21 cellular contexts compared by ENCODE assay signal in the genomic region with DNA sequence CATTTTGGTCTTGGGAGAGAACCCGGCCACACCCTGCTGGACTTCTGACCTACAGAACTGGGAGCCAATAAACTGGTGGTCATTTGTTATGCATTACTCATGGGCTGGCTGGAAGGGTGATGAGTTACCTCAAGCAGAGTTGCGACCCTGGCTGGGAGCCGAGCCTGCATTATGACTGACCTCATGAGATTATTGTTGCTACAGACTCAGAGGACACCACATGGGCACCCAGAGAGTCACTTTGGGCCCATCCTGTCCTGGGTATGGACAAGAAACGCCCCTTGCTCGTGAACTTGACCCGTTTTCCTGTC.
A peak's percentile ranks its signal among the peaks of the same experiment; 100 is the strongest.
DNase-seq lines count a peak whose midpoint lies in the region; ATAC-seq and TF ChIP-seq lines count a peak whose summit lies in the region.
"Had no signal": no experiment of that assay in that cellular context is flagged by ENCODE, and none has a peak within 500 bp of the region (broad histone marks: within the 10 kb centered on the region; RNA-seq: fewer than 3 reads in every experiment).

No MANE protein-coding gene starts in this region.

- intact Hi-C loops in activated CD4-positive, alpha-beta memory T cell treated with anti-CD3 and anti-CD28 coated beads for 36 hours (cut with micrococcal nuclease): no loop called here
- intact Hi-C loops in spleen (cut with DNase I; ENCODE audit: low total_unique reads): no loop called here

- H3K27me3 ChIP-seq in spleen (replicated peaks in 1 of 7): peaks cover 0 to 26% (median 0%) of the 10 kb centered on the region in 7 donors
- H3K27me3 ChIP-seq: ovary had no signal

- H3K27ac ChIP-seq in spleen: peak overlapping the region in 1 of 8 donors; percentile 78
- H3K27ac ChIP-seq: 22Rv1, ovary had no signal

- H3K36me3 ChIP-seq in spleen: no peaks in the 10 kb centered on the region
- H3K36me3 ChIP-seq: ovary had no signal

- H3K9me3 ChIP-seq in spleen: no peaks in the 10 kb centered on the region
- H3K9me3 ChIP-seq: ovary had no signal

- POLR2A ChIA-PET in activated CD4-positive, alpha-beta memory T cell treated with anti-CD3 and anti-CD28 coated beads, Interleukin-2, amount 10 ng/mL, durations not matched to agents 7 days and 5 days (lab: Charles Lee): no interaction called here
- POLR2A ChIA-PET in activated CD4-positive, alpha-beta memory T cell treated with anti-CD3 and anti-CD28 coated beads for 36 hours (lab: Charles Lee): no interaction called here
- POLR2A ChIA-PET in activated CD4-positive, alpha-beta T cell treated with anti-CD3 and anti-CD28 coated beads, Interleukin-2, amount 10 ng/mL, durations not matched to agents 7 days and 5 days (lab: Charles Lee): no interaction called here

- DNase-seq in activated CD4-positive, alpha-beta memory T cell treated with anti-CD3 and anti-CD28 coated beads, Interleukin-2, amount 10 ng/mL, durations not matched to agents 7 days and 5 days: peak; percentile 3
- DNase-seq in activated CD4-positive, alpha-beta memory T cell treated with anti-CD3 and anti-CD28 coated beads for 36 hours: no peak
- peak; percentile 32 for DNase-seq in RKO (ENCODE audit: low spot score)
- peak; percentile 8 for DNase-seq in fibroblast of peridontal ligament (ENCODE audit: extremely low read depth)
- peak; percentile 32 for DNase-seq in stromal cell of bone marrow (ENCODE audit: low read depth)
- no peak for DNase-seq in activated CD4-positive, alpha-beta T cell treated with anti-CD3 and anti-CD28 coated beads, Interleukin-2, amount 10 ng/mL, durations not matched to agents 7 days and 5 days
- DNase-seq in spleen: no peak
- DNase-seq: activated CD4-positive, alpha-beta T cell treated with anti-CD3 and anti-CD28 coated beads for 1 hour; activated naive CD8-positive, alpha-beta T cell treated with anti-CD3 and anti-CD28 coated beads for 36 hours; activated T-cell treated with anti-CD3 and anti-CD28 coated beads, Interleukin-2, amount 50 U/mL, for 1 hour; CD8-positive, alpha-beta memory T cell; central memory CD4-positive, alpha-beta T cell; glutamatergic neuron; islet precursor cell; Kasumi-1; NCI-H1930; NCI-H69 had no signal

- H3K4me3 Mint-ChIP-seq in activated CD4-positive, alpha-beta memory T cell treated with anti-CD3 and anti-CD28 coated beads, Interleukin-2, amount 10 ng/mL, durations not matched to agents 7 days and 5 days: no peak overlapping the region
- no peak overlapping the region for H3K4me3 Mint-ChIP-seq in activated CD4-positive, alpha-beta memory T cell treated with anti-CD3 and anti-CD28 coated beads for 36 hours
- H3K4me3 Mint-ChIP-seq in activated CD4-positive, alpha-beta T cell treated with anti-CD3 and anti-CD28 coated beads, Interleukin-2, amount 10 ng/mL, durations not matched to agents 7 days and 5 days: no peak overlapping the region
- H3K4me3 Mint-ChIP-seq: activated naive CD8-positive, alpha-beta T cell treated with anti-CD3 and anti-CD28 coated beads for 36 hours; CD8-positive, alpha-beta memory T cell; T-cell had no signal

- no peak overlapping the region for H3K4me3 ChIP-seq in spleen
- H3K4me3 ChIP-seq: ovary had no signal

- H3K4me1 Mint-ChIP-seq in activated CD4-positive, alpha-beta memory T cell treated with anti-CD3 and anti-CD28 coated beads, Interleukin-2, amount 10 ng/mL, durations not matched to agents 7 days and 5 days: no peaks in the 10 kb centered on the region
- no peaks in the 10 kb centered on the region for H3K4me1 Mint-ChIP-seq in activated CD4-positive, alpha-beta memory T cell treated with anti-CD3 and anti-CD28 coated beads for 36 hours (ENCODE audit: low read depth)
- H3K4me1 Mint-ChIP-seq in activated CD4-positive, alpha-beta T cell treated with anti-CD3 and anti-CD28 coated beads, Interleukin-2, amount 10 ng/mL, durations not matched to agents 7 days and 5 days: no peaks in the 10 kb centered on the region
- H3K4me1 Mint-ChIP-seq: activated naive CD8-positive, alpha-beta T cell treated with anti-CD3 and anti-CD28 coated beads for 36 hours; CD8-positive, alpha-beta memory T cell; T-cell had no signal

- no peaks in the 10 kb centered on the region for H3K4me1 ChIP-seq in spleen

- H3K27me3 Mint-ChIP-seq in activated CD4-positive, alpha-beta memory T cell treated with anti-CD3 and anti-CD28 coated beads, Interleukin-2, amount 10 ng/mL, durations not matched to agents 7 days and 5 days: no peaks in the 10 kb centered on the region
- H3K27me3 Mint-ChIP-seq in activated CD4-positive, alpha-beta memory T cell treated with anti-CD3 and anti-CD28 coated beads for 36 hours: peaks cover 4% of the 10 kb centered on the region
- H3K27me3 Mint-ChIP-seq in activated CD4-positive, alpha-beta T cell treated with anti-CD3 and anti-CD28 coated beads, Interleukin-2, amount 10 ng/mL, durations not matched to agents 7 days and 5 days: no peaks in the 10 kb centered on the region
- H3K27me3 Mint-ChIP-seq: activated naive CD8-positive, alpha-beta T cell treated with anti-CD3 and anti-CD28 coated beads for 36 hours had no signal

- no peaks in the 10 kb centered on the region for H3K9me3 Mint-ChIP-seq in activated CD4-positive, alpha-beta memory T cell treated with anti-CD3 and anti-CD28 coated beads, Interleukin-2, amount 10 ng/mL, durations not matched to agents 7 days and 5 days
- H3K9me3 Mint-ChIP-seq in activated CD4-positive, alpha-beta memory T cell treated with anti-CD3 and anti-CD28 coated beads for 36 hours: no peaks in the 10 kb centered on the region
- no peaks in the 10 kb centered on the region for H3K9me3 Mint-ChIP-seq in activated CD4-positive, alpha-beta T cell treated with anti-CD3 and anti-CD28 coated beads, Interleukin-2, amount 10 ng/mL, durations not matched to agents 7 days and 5 days
- H3K9me3 Mint-ChIP-seq: activated naive CD8-positive, alpha-beta T cell treated with anti-CD3 and anti-CD28 coated beads for 36 hours; T-cell had no signal

- ATAC-seq in HG03432 (IDR thresholded peaks at IDR 0.05; ENCODE audit: unreplicated experiment): no peak
- ATAC-seq: T-cell had no signal

- no peak for TF ChIP-seq CTCF in spleen (IDR thresholded peaks at IDR 0.05 in 8 of 11, conservative IDR thresholded peaks at IDR 0.05 in 3 of 11)

- H3K36me3 Mint-ChIP-seq in activated CD4-positive, alpha-beta memory T cell treated with anti-CD3 and anti-CD28 coated beads, Interleukin-2, amount 10 ng/mL, durations not matched to agents 7 days and 5 days (ENCODE audit: low read depth): no peaks in the 10 kb centered on the region
- H3K36me3 Mint-ChIP-seq in activated CD4-positive, alpha-beta memory T cell treated with anti-CD3 and anti-CD28 coated beads for 36 hours: no peaks in the 10 kb centered on the region
- H3K36me3 Mint-ChIP-seq in activated CD4-positive, alpha-beta T cell treated with anti-CD3 and anti-CD28 coated beads, Interleukin-2, amount 10 ng/mL, durations not matched to agents 7 days and 5 days (ENCODE audit: low read depth): no peaks in the 10 kb centered on the region
- H3K36me3 Mint-ChIP-seq: activated naive CD8-positive, alpha-beta T cell treated with anti-CD3 and anti-CD28 coated beads for 36 hours; CD8-positive, alpha-beta memory T cell; T-cell had no signal

- no peak for TF ChIP-seq POLR2A in spleen (IDR thresholded peaks at IDR 0.05)

- WGBS in spleen, 5 donors: 69 to 92% (median 77%) methylated on average over 6 of the region's 6 CpGs

- CTCF ChIA-PET in activated CD4-positive, alpha-beta memory T cell treated with anti-CD3 and anti-CD28 coated beads, Interleukin-2, amount 10 ng/mL, durations not matched to agents 7 days and 5 days (lab: Charles Lee): no interaction called here
- CTCF ChIA-PET in activated CD4-positive, alpha-beta memory T cell treated with anti-CD3 and anti-CD28 coated beads for 36 hours (lab: Charles Lee): no interaction called here
- CTCF ChIA-PET in activated CD4-positive, alpha-beta T cell treated with anti-CD3 and anti-CD28 coated beads, Interleukin-2, amount 10 ng/mL, durations not matched to agents 7 days and 5 days (lab: Charles Lee): no interaction called here

- no peak overlapping the region for H3K27ac Mint-ChIP-seq in activated CD4-positive, alpha-beta memory T cell treated with anti-CD3 and anti-CD28 coated beads, Interleukin-2, amount 10 ng/mL, durations not matched to agents 7 days and 5 days
- H3K27ac Mint-ChIP-seq in activated CD4-positive, alpha-beta memory T cell treated with anti-CD3 and anti-CD28 coated beads for 36 hours: no peak overlapping the region
- H3K27ac Mint-ChIP-seq in activated CD4-positive, alpha-beta T cell treated with anti-CD3 and anti-CD28 coated beads, Interleukin-2, amount 10 ng/mL, durations not matched to agents 7 days and 5 days: no peak overlapping the region
- H3K27ac Mint-ChIP-seq: activated naive CD8-positive, alpha-beta T cell treated with anti-CD3 and anti-CD28 coated beads for 36 hours; T-cell had no signal

Comparison
In these comparisons a context has a peak if more than half of its experiments do, and no peak if none do; other contexts are left out.
1. DNase-seq: peak in activated CD4-positive, alpha-beta memory T cell treated with anti-CD3 and anti-CD28 coated beads, Interleukin-2, amount 10 ng/mL, durations not matched to agents 7 days and 5 days (single experiment), RKO (single experiment), fibroblast of peridontal ligament (single experiment) and stromal cell of bone marrow (single experiment); none in activated CD4-positive, alpha-beta memory T cell treated with anti-CD3 and anti-CD28 coated beads for 36 hours (single experiment), activated CD4-positive, alpha-beta T cell treated with anti-CD3 and anti-CD28 coated beads, Interleukin-2, amount 10 ng/mL, durations not matched to agents 7 days and 5 days (single experiment) and spleen (single experiment).